In genomic region chr4:100414016-100414790, GRCh38 we compare ENCODE assay signal across 26 cellular contexts.
A peak's percentile ranks its signal among the peaks of the same experiment; 100 is the strongest.
DNase-seq lines count a peak whose midpoint lies in the region; ATAC-seq, FAIRE-seq and TF ChIP-seq lines count a peak whose summit lies in the region.
"Had no signal": no experiment of that assay in that cellular context is flagged by ENCODE, and none has a peak within 500 bp of the region (broad histone marks: within the 10 kb centered on the region; RNA-seq: fewer than 3 reads in every experiment).

No MANE protein-coding gene starts in this region.

- no peaks in the 10 kb centered on the region for H4K20me1 ChIP-seq in H1 (replicated peaks in 1 of 2; ENCODE audit: control insufficient read depth in 1 of 2, insufficient read depth in 2 of 2, low read length in 2 of 2)

- H3K79me2 ChIP-seq in H1 (ENCODE audit: control insufficient read depth in 1 of 2, insufficient read depth in 2 of 2, low read length in 2 of 2): no peaks in the 10 kb centered on the region

- H3K14ac ChIP-seq in H1 (ENCODE audit: insufficient read length): no peak overlapping the region

- H3K9ac ChIP-seq in H1 (replicated peaks in 1 of 4; ENCODE audit: extremely low read depth in 1 of 4, low read depth in 3 of 4, low read length in 3 of 4): no peak overlapping the region

- H3K27me3 ChIP-seq in MG63 (no peaks in the 10 kb centered on the region), H1 (replicated peaks in 1 of 4; ENCODE audit: control insufficient read depth in 3 of 4, extremely low read depth in 1 of 4, insufficient read depth in 3 of 4, low read length in 3 of 4) (no peaks in the 10 kb centered on the region), transverse colon (no peaks in the 10 kb centered on the region)
- H3K27me3 ChIP-seq: right lobe of liver had no signal

- FAIRE-seq in H1 (lab: Jason Lieb, UNC): no peak

- H4K8ac ChIP-seq in H1 (ENCODE audit: extremely low read depth, insufficient read depth, low read length): no peak overlapping the region

- H2AK5ac ChIP-seq in H1 (ENCODE audit: low read depth, low read length): no peak overlapping the region

- POLR2A ChIA-PET in H1 (lab: Charles Lee; ENCODE audit: partially characterized antibody): no interaction called here

- H4K91ac ChIP-seq in H1 (replicated peaks; ENCODE audit: insufficient read length, low read length): no peak overlapping the region

- in situ Hi-C loops in transverse colon (cut with MboI; ENCODE audit: low pct_ligation_motif_present in 1 of 4, low pct_unique_long_range_greater_than_20kb in 1 of 4, low sequenced_read_pairs in 3 of 4): no loop called here

- no peaks in the 10 kb centered on the region for H3K9me3 Mint-ChIP-seq in nephron
- H3K9me3 Mint-ChIP-seq: activated naive CD4-positive, alpha-beta T cell treated with anti-CD3 and anti-CD28 coated beads for 36 hours; activated T-cell treated with anti-CD3 and anti-CD28 coated beads, Interleukin-2, amount 50 U/mL, for 72 hours; memory B cell; naive thymus-derived CD8-positive, alpha-beta T cell; stimulated activated naive CD8-positive, alpha-beta T cell treated with anti-CD3 and anti-CD28 coated beads, Interleukin-15, Interleukin-2, amounts not matched to agents 100 ng/mL and 50 ng/mL, for 24 hours; T-helper 2 cell treated with Interferon-gamma antibody and Interleukin-4, amounts not matched to agents 5 μg/mL and 100 μg/mL, for 36 hours had no signal

- TF ChIP-seq RAD21 in H1 (IDR thresholded peaks at IDR 0.05 in 1 of 2, conservative IDR thresholded peaks at IDR 0.05 in 1 of 2; ENCODE audit: low read depth in 2 of 2, low read length in 2 of 2): no peak

- peak overlapping the region; percentile 97 for H2AFZ ChIP-seq in H1 (ENCODE audit: low read length)

- no peak overlapping the region for H3K56ac ChIP-seq in H1 (replicated peaks; ENCODE audit: insufficient read length, low read depth, low read length)

- no peak overlapping the region for H2BK12ac ChIP-seq in H1 (ENCODE audit: low read depth, low read length)

- peak; percentile 5 for DNase-seq in ELR (ENCODE audit: low read depth)
- DNase-seq in MG63: peak; percentile 5
- no peak for DNase-seq in H1 (ENCODE audit: low read depth in 1 of 2, low spot score in 2 of 2)
- no peak for DNase-seq in NCI-H2171 (lab: John Stamatoyannopoulos, UW)
- DNase-seq in HT-29 (ENCODE audit: low spot score): no peak
- DNase-seq in T-helper 17 cell: no peak
- DNase-seq in transverse colon: no peak
- DNase-seq: activated CD4-positive, alpha-beta T cell treated with anti-CD3 and anti-CD28 coated beads, Interleukin-2, amount 50 U/mL, for 1 hour; activated CD8-positive, alpha-beta memory T cell treated with anti-CD3 and anti-CD28 coated beads, Interleukin-2, amount 10 ng/mL, durations not matched to agents 7 days and 5 days; activated naive CD4-positive, alpha-beta T cell treated with anti-CD3 and anti-CD28 coated beads for 36 hours; activated T-cell treated with anti-CD3 and anti-CD28 coated beads, Interleukin-2, amount 50 U/mL, for 72 hours; amygdala; C1 segment of cervical spinal cord; Calu3; cortex of kidney; MV-4-11; naive thymus-derived CD8-positive, alpha-beta T cell; NCI-H1694; NCI-H2171 treated with DMSO at 0.1 percent for 48 hours; NCI-H524 treated with DMSO at 0.1 percent for 48 hours; right lobe of liver; WERI-Rb-1 had no signal

- ATAC-seq in T-helper 17 cell: no peak
- ATAC-seq: activated CD8-positive, alpha-beta memory T cell treated with anti-CD3 and anti-CD28 coated beads, Interleukin-2, amount 10 ng/mL, durations not matched to agents 7 days and 5 days; activated T-cell treated with anti-CD3 and anti-CD28 coated beads, Interleukin-2, amount 50 U/mL, for 72 hours; naive thymus-derived CD8-positive, alpha-beta T cell; right lobe of liver had no signal

- H3K4me3 Mint-ChIP-seq in nephron: no peak overlapping the region
- no peak overlapping the region for H3K4me3 Mint-ChIP-seq in T-helper 17 cell
- H3K4me3 Mint-ChIP-seq: activated CD8-positive, alpha-beta memory T cell treated with anti-CD3 and anti-CD28 coated beads, Interleukin-2, amount 10 ng/mL, durations not matched to agents 7 days and 5 days; activated naive CD4-positive, alpha-beta T cell treated with anti-CD3 and anti-CD28 coated beads for 36 hours; activated T-cell treated with anti-CD3 and anti-CD28 coated beads, Interleukin-2, amount 50 U/mL, for 72 hours; memory B cell; naive thymus-derived CD8-positive, alpha-beta T cell; stimulated activated naive CD8-positive, alpha-beta T cell treated with anti-CD3 and anti-CD28 coated beads, Interleukin-15, Interleukin-2, amounts not matched to agents 100 ng/mL and 50 ng/mL, for 24 hours; T-helper 2 cell treated with Interferon-gamma antibody and Interleukin-4, amounts not matched to agents 5 μg/mL and 100 μg/mL, for 36 hours had no signal

- no peak overlapping the region for H2BK120ac ChIP-seq in H1 (replicated peaks; ENCODE audit: low read depth, low read length)

- H3K4me2 ChIP-seq in H1 (ENCODE audit: insufficient read depth in 1 of 2, low read depth in 2 of 2, low read length in 2 of 2): no peak overlapping the region

- H3K27me3 Mint-ChIP-seq in nephron (ENCODE audit: low read depth) (no peaks in the 10 kb centered on the region), T-helper 17 cell (peaks cover 14% of the 10 kb centered on the region)
- H3K27me3 Mint-ChIP-seq: memory B cell had no signal

- H3K9me3 ChIP-seq in MG63 (no peaks in the 10 kb centered on the region), H1 (ENCODE audit: insufficient read depth in 2 of 2, low read depth in 1 of 2, low read length in 1 of 2) (no peaks in the 10 kb centered on the region), T-helper 17 cell (ENCODE audit: control insufficient read depth, low read length, poor library complexity, severe bottlenecking) (no peaks in the 10 kb centered on the region), transverse colon (no peaks in the 10 kb centered on the region)
- H3K9me3 ChIP-seq: right lobe of liver had no signal

- TF ChIP-seq POLR2A in H1 (IDR thresholded peaks at IDR 0.05; ENCODE audit: control extremely low read depth in 1 of 2, low read depth in 2 of 2, low read length in 2 of 2) (no peak), transverse colon (IDR thresholded peaks at IDR 0.05) (no peak)

- no peaks in the 10 kb centered on the region for H3K36me3 Mint-ChIP-seq in nephron (ENCODE audit: low read depth)
- no peaks in the 10 kb centered on the region for H3K36me3 Mint-ChIP-seq in T-helper 17 cell (ENCODE audit: low read depth)
- H3K36me3 Mint-ChIP-seq: activated CD8-positive, alpha-beta memory T cell treated with anti-CD3 and anti-CD28 coated beads, Interleukin-2, amount 10 ng/mL, durations not matched to agents 7 days and 5 days; memory B cell; naive thymus-derived CD8-positive, alpha-beta T cell had no signal

- no peaks in the 10 kb centered on the region for H3K23me2 ChIP-seq in H1 (ENCODE audit: low read depth, low read length)

- TF ChIP-seq CTCF in H1 (IDR thresholded peaks at IDR 0.05; ENCODE audit: control extremely low read depth in 1 of 3, insufficient read depth in 1 of 3, low read depth in 1 of 3, low read length in 3 of 3) (no peak), nephron (IDR thresholded peaks at IDR 0.05; ENCODE audit: unreplicated experiment in 3 of 3) (no peak), transverse colon (IDR thresholded peaks at IDR 0.05) (no peak)

- no peak for TF ChIP-seq EP300 in H1 (IDR thresholded peaks at IDR 0.05; ENCODE audit: borderline replicate concordance in 1 of 2, low read depth in 2 of 2, low read length in 2 of 2)
- TF ChIP-seq EP300 in transverse colon (IDR thresholded peaks at IDR 0.05; ENCODE audit: low read depth): no peak

- no peak overlapping the region for H3K23ac ChIP-seq in H1 (ENCODE audit: insufficient read length)

- H3K27ac Mint-ChIP-seq in nephron (peak overlapping the region; percentile 74 to 85 (median 77)), T-helper 17 cell (no peak overlapping the region)
- H3K27ac Mint-ChIP-seq: activated CD8-positive, alpha-beta memory T cell treated with anti-CD3 and anti-CD28 coated beads, Interleukin-2, amount 10 ng/mL, durations not matched to agents 7 days and 5 days; activated naive CD4-positive, alpha-beta T cell treated with anti-CD3 and anti-CD28 coated beads for 36 hours; activated T-cell treated with anti-CD3 and anti-CD28 coated beads, Interleukin-2, amount 50 U/mL, for 72 hours; memory B cell; stimulated activated naive CD8-positive, alpha-beta T cell treated with anti-CD3 and anti-CD28 coated beads, Interleukin-15, Interleukin-2, amounts not matched to agents 100 ng/mL and 50 ng/mL, for 24 hours; T-helper 2 cell treated with Interferon-gamma antibody and Interleukin-4, amounts not matched to agents 5 μg/mL and 100 μg/mL, for 36 hours had no signal

- H2BK15ac ChIP-seq in H1 (ENCODE audit: low read length): no peak overlapping the region

- H3K4me3 ChIP-seq in MG63 (no peak overlapping the region), H1 (ENCODE audit: extremely low read depth in 1 of 4, insufficient read depth in 2 of 4, low read depth in 3 of 4, low read length in 4 of 4) (no peak overlapping the region), transverse colon (no peak overlapping the region)
- H3K4me3 ChIP-seq: right lobe of liver had no signal

- WGBS in H1 (ENCODE audit: extremely low coverage in 1 of 2, insufficient coverage in 1 of 2, insufficient read length in 1 of 2, insufficient replicate concordance in 2 of 2, low coverage in 1 of 2, low lambda C conversion rate in 2 of 2, missing lambda C conversion rate in 1 of 2), 2 experiments: 100% methylated on average over 3 of the region's 3 CpGs; no CpG with 5 or more reads in 1 of the 2 experiments
- WGBS in transverse colon (ENCODE audit: low coverage in 1 of 2), 2 donors: 84 to 86% methylated on average over 3 of the region's 3 CpGs

- no peak overlapping the region for H4K5ac ChIP-seq in H1 (ENCODE audit: insufficient read length, low read depth, low read length)

- H3K4me1 ChIP-seq in H1 (replicated peaks in 1 of 4; ENCODE audit: control insufficient read depth in 3 of 4, insufficient read depth in 4 of 4, low read length in 3 of 4) (no peaks in the 10 kb centered on the region), transverse colon (no peaks in the 10 kb centered on the region)
- H3K4me1 ChIP-seq: right lobe of liver had no signal

- H3K18ac ChIP-seq in H1 (ENCODE audit: extremely low read depth, low read length): no peak overlapping the region

- no peak overlapping the region for H2BK20ac ChIP-seq in H1 (ENCODE audit: low read length)

- H3K4me1 Mint-ChIP-seq in nephron (peaks cover 20% of the 10 kb centered on the region), T-helper 17 cell (no peaks in the 10 kb centered on the region)
- H3K4me1 Mint-ChIP-seq: activated CD8-positive, alpha-beta memory T cell treated with anti-CD3 and anti-CD28 coated beads, Interleukin-2, amount 10 ng/mL, durations not matched to agents 7 days and 5 days; memory B cell; naive thymus-derived CD8-positive, alpha-beta T cell had no signal

- H3K36me3 ChIP-seq in MG63: no peaks in the 10 kb centered on the region
- H3K36me3 ChIP-seq in H1 (ENCODE audit: control insufficient read depth in 2 of 4, insufficient read depth in 4 of 4, low read length in 3 of 4): no peaks in the 10 kb centered on the region
- H3K36me3 ChIP-seq in transverse colon: no peaks in the 10 kb centered on the region
- H3K36me3 ChIP-seq: right lobe of liver, WERI-Rb-1 had no signal

- H3K27ac ChIP-seq in H1 (ENCODE audit: low read depth, low read length): no peak overlapping the region
- no peak overlapping the region for H3K27ac ChIP-seq in transverse colon
- H3K27ac ChIP-seq: right lobe of liver, WERI-Rb-1 had no signal

- CTCF ChIA-PET in H1 (lab: Charles Lee; ENCODE audit: partially characterized antibody): no interaction called here

- H2BK5ac ChIP-seq in H1 (ENCODE audit: low read depth, low read length): no peak overlapping the region

- intact Hi-C loops in transverse colon (cut with DNase I; ENCODE audit: low total_unique reads): no loop called here

- no peak overlapping the region for H3K4ac ChIP-seq in H1 (replicated peaks; ENCODE audit: insufficient read length, low read depth, low read length)

- H3K79me1 ChIP-seq in H1 (ENCODE audit: low read depth, low read length): no peaks in the 10 kb centered on the region

Comparison
In these comparisons a context has a peak if more than half of its experiments do, and no peak if none do; other contexts are left out.
1. DNase-seq: peak in ELR (single experiment) and MG63 (single experiment); none in H1 (0 of 2), NCI-H2171 (single experiment), HT-29 (single experiment), T-helper 17 cell (0 of 3) and transverse colon (single experiment).